In the genomic region with DNA sequence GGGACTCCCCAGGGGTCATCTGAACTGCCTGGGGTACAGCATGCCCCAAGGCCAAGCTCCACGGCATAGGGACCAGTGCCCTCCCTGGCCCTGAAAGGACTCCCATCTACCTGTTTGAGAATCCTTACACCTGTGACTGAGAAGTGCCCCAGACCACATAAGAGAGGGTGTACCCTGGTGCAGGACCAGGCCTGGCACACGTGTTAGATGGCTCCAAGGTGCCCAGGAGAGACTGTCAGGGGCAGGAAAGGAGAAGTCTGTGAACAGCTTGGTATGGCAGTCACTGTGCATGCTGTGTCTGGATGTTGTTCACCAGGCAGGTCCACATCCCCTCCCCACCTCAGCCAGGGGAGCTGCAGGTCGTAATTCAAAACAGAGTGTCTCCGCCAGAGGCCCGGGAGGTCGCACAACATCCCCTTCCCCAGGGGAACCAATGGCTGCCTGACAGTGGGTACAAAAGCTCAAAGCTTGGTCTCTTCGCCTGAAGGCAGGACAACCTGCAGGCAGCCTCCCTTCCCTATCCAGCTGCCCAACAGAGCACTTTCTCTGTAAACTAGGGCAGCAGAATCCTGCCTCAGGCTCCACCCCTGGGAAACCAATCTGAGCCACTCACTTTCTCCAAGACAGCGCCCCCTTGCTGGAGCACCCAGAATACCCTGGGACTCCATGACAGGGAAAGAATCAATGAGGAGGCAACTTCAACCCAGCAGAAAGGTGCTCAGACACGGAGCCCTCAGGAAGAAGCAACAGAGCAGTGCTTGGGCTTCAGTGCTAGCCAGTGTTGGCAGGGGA, we compare ENCODE assay signal across 11 cellular contexts. TPM values are rescaled to one million over a fixed set of nuclear protein-coding genes. Genes with fewer than 3 reads are reported as not detected.
DNase-seq lines count a peak whose midpoint lies in the region; ATAC-seq and TF ChIP-seq lines count a peak whose summit lies in the region.
"Had no signal": no experiment of that assay in that cellular context is flagged by ENCODE, and none has a peak within 500 bp of the region (broad histone marks: within the 10 kb centered on the region; RNA-seq: fewer than 3 reads in every experiment).

No MANE protein-coding gene starts in this region.

- no peaks in the 10 kb centered on the region for H3K36me3 ChIP-seq in PC-9 (ENCODE audit: low read depth)
- H3K36me3 ChIP-seq: thoracic aorta had no signal

- H3K36me3 Mint-ChIP-seq in effector memory CD8-positive, alpha-beta T cell (ENCODE audit: insufficient read depth): peaks cover 44% of the 10 kb centered on the region

- CTCF ChIA-PET in PC-9 (lab: Charles Lee): interaction anchor here (0.6 kb wide), 1 partner anchor 10 kb away, joined by 3 read pairs; no protein-coding TSS in a partner anchor

- no peak for ATAC-seq in effector memory CD8-positive, alpha-beta T cell (replicated peaks)
- ATAC-seq in HG03097 (IDR thresholded peaks at IDR 0.05; ENCODE audit: low FRiP score, unreplicated experiment) (no peak), GM21526 (IDR thresholded peaks at IDR 0.05; ENCODE audit: low FRiP score, unreplicated experiment) (no peak)

- no peaks in the 10 kb centered on the region for H3K9me3 ChIP-seq in PC-9 (ENCODE audit: insufficient read depth, low read depth)
- H3K9me3 ChIP-seq: thoracic aorta had no signal

- DNase-seq in activated naive CD4-positive, alpha-beta T cell treated with Interleukin-2 at 50 U/mL for 16 hours: peak; percentile 24
- DNase-seq in activated naive CD4-positive, alpha-beta T cell (lab: John Stamatoyannopoulos, UW): no peak
- DNase-seq in PC-9 (no peak), substantia nigra (lab: John Stamatoyannopoulos, UW) (no peak), CD1c-positive myeloid dendritic cell (ENCODE audit: extremely low spot score) (no peak)
- DNase-seq in effector memory CD8-positive, alpha-beta T cell: no peak
- DNase-seq: NCI-H510A, small intestine had no signal

- peak; percentile 45; the same call in 1 of the 2 replicates for TF ChIP-seq CTCF in PC-9 (conservative IDR thresholded peaks at IDR 0.05)

- H3K79me2 ChIP-seq in PC-9 (ENCODE audit: low read depth): peaks cover 77% of the 10 kb centered on the region

- H3K27me3 ChIP-seq in PC-9 (ENCODE audit: insufficient read depth, low read depth): no peaks in the 10 kb centered on the region

- H3F3A ChIP-seq in PC-9 (ENCODE audit: insufficient read depth, low read depth): peaks cover 57% of the 10 kb centered on the region

- peaks cover 60 to 61% of the 10 kb centered on the region in 2 donors for H3K4me1 Mint-ChIP-seq in effector memory CD8-positive, alpha-beta T cell (ENCODE audit: low read depth in 2 of 2)

- H3K4me2 ChIP-seq in PC-9: peak overlapping the region; percentile 98; the same call in 1 of the 2 replicates

- H3K27ac ChIP-seq in PC-9 (0 out of 2 replicates have a peak overlapping the region, but pooled peaks have one; percentile 1), substantia nigra (ENCODE audit: low read depth, low read length, poor library complexity, severe bottlenecking) (peak overlapping the region; percentile 29)
- H3K27ac ChIP-seq: thoracic aorta had no signal

- POLR2A ChIA-PET in PC-9 (lab: Charles Lee; ENCODE audit: unreplicated experiment): no interaction called here

- no TSS peak for BruUV-seq in PC-9 (replicated peaks; lab: Mats Ljungman, UMichigan)

- H2AFZ ChIP-seq in PC-9: no peak overlapping the region

- no peaks in the 10 kb centered on the region for H3K27me3 Mint-ChIP-seq in effector memory CD8-positive, alpha-beta T cell

- intact Hi-C loops in PC-9 (cut with micrococcal nuclease; ENCODE audit: unreplicated experiment): no loop called here

- peak overlapping the region; percentile 94 to 96 for H3K27ac Mint-ChIP-seq in effector memory CD8-positive, alpha-beta T cell

- H3K9me3 Mint-ChIP-seq in effector memory CD8-positive, alpha-beta T cell: no peaks in the 10 kb centered on the region

- H3K4me3 Mint-ChIP-seq in effector memory CD8-positive, alpha-beta T cell: peak overlapping the region; percentile 77 to 98

- no peaks in the 10 kb centered on the region for H3K9me2 ChIP-seq in PC-9 (ENCODE audit: insufficient read depth)

- peaks cover 68% of the 10 kb centered on the region for H3K4me1 ChIP-seq in PC-9 (replicated peaks; ENCODE audit: insufficient read depth)

- H3K4me3 ChIP-seq in PC-9: no peak overlapping the region
- H3K4me3 ChIP-seq: thoracic aorta had no signal

- peaks cover 12% of the 10 kb centered on the region for H4K20me1 ChIP-seq in PC-9 (ENCODE audit: insufficient read depth)

RNA-seq across cellular contexts. Expression of gene NUP210, which starts 3.9 kb away (rescaled TPM):
- total RNA-seq in PC-9 (2021): 72.7 and 84.0 TPM in 2 replicates
